In genomic region chr1:157542676-157543075, GRCh38 we compare ENCODE assay signal across 18 cellular contexts. TPM values are rescaled to one million over a fixed set of nuclear protein-coding genes. Genes with fewer than 3 reads are reported as not detected.
DNase-seq lines count a peak whose midpoint lies in the region; ATAC-seq and TF ChIP-seq lines count a peak whose summit lies in the region.
"Had no signal": no experiment of that assay in that cellular context is flagged by ENCODE, and none has a peak within 500 bp of the region (broad histone marks: within the 10 kb centered on the region; RNA-seq: fewer than 3 reads in every experiment).

No MANE protein-coding gene starts in this region.

- H3K4me1 ChIP-seq in heart right ventricle, result no peaks in the 10 kb centered on the region
- no peaks in the 10 kb centered on the region for H3K4me1 ChIP-seq in right atrium auricular region
- H3K4me1 ChIP-seq: right lobe of liver had no signal

- ATAC-seq in heart right ventricle (peak in 5 of 8 donors; percentile 41 to 69 (median 64)), HG02642 (IDR thresholded peaks at IDR 0.05; ENCODE audit: poor library complexity, unreplicated experiment) (no peak), HG03280 (IDR thresholded peaks at IDR 0.05; ENCODE audit: unreplicated experiment) (no peak)
- ATAC-seq: GM23338; Panc1; stimulated activated naive CD8-positive, alpha-beta T cell treated with anti-CD3 and anti-CD28 coated beads, Interleukin-15, Interleukin-2, amounts not matched to agents 100 U/mL and 50 U/mL, for 24 hours had no signal

- intact Hi-C loops in heart right ventricle (cut with DNase I), result no loop called here

- no peaks in the 10 kb centered on the region for H3K9me3 ChIP-seq in heart right ventricle
- H3K9me3 ChIP-seq in right atrium auricular region, result no peaks in the 10 kb centered on the region
- H3K9me3 ChIP-seq: right lobe of liver had no signal

- 58 to 59% methylated on average over 6 of the region's 6 CpGs for WGBS in heart right ventricle, 2 donors

- H3K27me3 ChIP-seq in heart right ventricle (peaks cover 0 to 16% (median 4%) of the 10 kb centered on the region in 7 donors), right atrium auricular region (no peaks in the 10 kb centered on the region)
- H3K27me3 ChIP-seq: right lobe of liver had no signal

- H3K4me3 ChIP-seq in heart right ventricle (no peak overlapping the region), right atrium auricular region (no peak overlapping the region)
- H3K4me3 ChIP-seq: GM23338, right lobe of liver had no signal

- H3K27ac ChIP-seq in heart right ventricle (no peak overlapping the region), right atrium auricular region (no peak overlapping the region)
- H3K27ac ChIP-seq: KMS-11, right lobe of liver had no signal

- no peak for TF ChIP-seq CTCF in heart right ventricle (IDR thresholded peaks at IDR 0.05)
- no peak for TF ChIP-seq CTCF in right atrium auricular region (IDR thresholded peaks at IDR 0.05)

- DNase-seq in heart right ventricle, result peak; percentile 31 to 40
- DNase-seq in right atrium auricular region (ENCODE audit: low spot score), result no peak
- DNase-seq in dermis blood vessel endothelial cell, result peak; percentile 5
- peak; percentile 58 for DNase-seq in medulla oblongata (ENCODE audit: extremely low spot score)
- no peak for DNase-seq in NCI-H446 treated with DMSO at 0.1 percent for 48 hours (lab: John Stamatoyannopoulos, UW)
- no peak for DNase-seq in DMS79 treated with DMSO at 0.1 percent for 48 hours (lab: John Stamatoyannopoulos, UW)
- DNase-seq: activated CD4-positive, alpha-beta T cell treated with anti-CD3 and anti-CD28 coated beads, Interleukin-2, amount 50 U/mL, for 1 hour; activated naive CD4-positive, alpha-beta T cell; NCI-H1048; NCI-H748 treated with DMSO at 0.1 percent for 48 hours; right lobe of liver; stimulated activated naive CD8-positive, alpha-beta T cell treated with anti-CD3 and anti-CD28 coated beads, Interleukin-15, Interleukin-2, amounts not matched to agents 100 U/mL and 50 U/mL, for 24 hours had no signal

- H3K36me3 ChIP-seq in heart right ventricle (no peaks in the 10 kb centered on the region), right atrium auricular region (no peaks in the 10 kb centered on the region)
- H3K36me3 ChIP-seq: right lobe of liver had no signal

RNA-seq across cellular contexts. Expression of gene FCRL5, which starts 9.6 kb away (rescaled TPM):
- total RNA-seq in heart right ventricle (under 1 TPM in 3 of 10 donors, not detected in 7; 0.05 to 0.65 (median 0.20) TPM), right atrium auricular region (under 1 TPM in 1 of 2 donors, not detected in 1; 0.16 TPM), dermis blood vessel endothelial cell (not detected in 2 replicates)
- polyA plus RNA-seq in heart right ventricle, result under 1 TPM in 1 of 2 donors, not detected in 1; 0.03 TPM

RNA-seq across cellular contexts. Expression of gene FCRL4, which starts 55.2 kb away (rescaled TPM):
- not detected for total RNA-seq in heart right ventricle
- polyA plus RNA-seq in heart right ventricle, result not detected
- not detected for total RNA-seq in right atrium auricular region
- not detected in 2 replicates for total RNA-seq in dermis blood vessel endothelial cell
- total RNA-seq: GM23338, right lobe of liver, urinary bladder had no signal
- polyA plus RNA-seq: GM23338, urinary bladder had no signal

Comparison
In these comparisons a context has a peak if more than half of its experiments do, and no peak if none do; other contexts are left out.
1. DNase-seq: peak in heart right ventricle (2 of 2), dermis blood vessel endothelial cell (single experiment) and medulla oblongata (single experiment); none in right atrium auricular region (single experiment), NCI-H446 treated with DMSO at 0.1 percent for 48 hours (single experiment) and DMS79 treated with DMSO at 0.1 percent for 48 hours (single experiment).
2. ATAC-seq: peak in heart right ventricle (5 of 8); none in HG02642 (single experiment) and HG03280 (single experiment).